2 cellular contexts compared by ENCODE assay signal in the genomic region with DNA sequence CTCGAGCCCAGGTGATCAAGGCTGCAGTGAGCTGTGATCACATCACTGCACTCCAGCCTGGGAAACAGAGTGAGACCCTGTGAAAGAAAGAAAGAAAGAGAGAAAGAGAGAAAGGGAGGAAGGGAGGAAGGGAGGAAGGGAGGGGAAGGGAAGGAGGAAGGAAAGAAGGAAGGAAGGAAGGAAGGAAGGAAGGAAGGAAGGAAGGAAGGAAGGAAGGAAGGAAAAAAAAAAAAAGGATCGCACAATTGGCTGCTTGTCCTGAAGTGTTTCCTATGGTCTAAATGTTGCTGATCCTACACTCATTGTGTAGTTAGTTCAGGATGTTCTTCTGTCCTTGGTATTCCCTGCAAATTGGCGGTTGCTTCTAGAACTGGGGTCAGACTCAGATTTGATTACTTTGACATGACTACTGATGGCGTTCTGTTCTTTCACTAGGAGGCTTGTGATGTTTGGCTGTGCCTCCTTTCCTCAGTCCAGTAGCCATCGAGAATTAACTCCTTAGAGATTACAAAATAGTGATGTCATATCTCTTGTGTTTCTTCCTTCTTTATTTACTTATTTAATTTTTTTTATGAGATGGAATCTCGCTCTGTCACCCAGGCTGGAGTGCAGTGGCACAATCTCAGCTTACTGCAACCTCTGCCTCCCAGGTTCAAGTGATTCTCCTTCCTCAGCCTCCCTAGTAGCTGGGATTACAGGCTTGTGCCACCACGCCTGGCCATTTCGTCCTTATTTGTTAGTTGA. TPM values are rescaled to one million over a fixed set of nuclear protein-coding genes. Genes with fewer than 3 reads are reported as not detected.
"Had no signal": no experiment of that assay in that cellular context is flagged by ENCODE, and none has a peak within 500 bp of the region (broad histone marks: within the 10 kb centered on the region; RNA-seq: fewer than 3 reads in every experiment).

No MANE protein-coding gene starts in this region.

RNA-seq across cellular contexts. Expression of gene KANK3, which starts 6.7 kb away (rescaled TPM):
- total RNA-seq: IMR-90, SJSA1 had no signal
